8 cellular contexts compared by ENCODE assay signal in the genomic region with DNA sequence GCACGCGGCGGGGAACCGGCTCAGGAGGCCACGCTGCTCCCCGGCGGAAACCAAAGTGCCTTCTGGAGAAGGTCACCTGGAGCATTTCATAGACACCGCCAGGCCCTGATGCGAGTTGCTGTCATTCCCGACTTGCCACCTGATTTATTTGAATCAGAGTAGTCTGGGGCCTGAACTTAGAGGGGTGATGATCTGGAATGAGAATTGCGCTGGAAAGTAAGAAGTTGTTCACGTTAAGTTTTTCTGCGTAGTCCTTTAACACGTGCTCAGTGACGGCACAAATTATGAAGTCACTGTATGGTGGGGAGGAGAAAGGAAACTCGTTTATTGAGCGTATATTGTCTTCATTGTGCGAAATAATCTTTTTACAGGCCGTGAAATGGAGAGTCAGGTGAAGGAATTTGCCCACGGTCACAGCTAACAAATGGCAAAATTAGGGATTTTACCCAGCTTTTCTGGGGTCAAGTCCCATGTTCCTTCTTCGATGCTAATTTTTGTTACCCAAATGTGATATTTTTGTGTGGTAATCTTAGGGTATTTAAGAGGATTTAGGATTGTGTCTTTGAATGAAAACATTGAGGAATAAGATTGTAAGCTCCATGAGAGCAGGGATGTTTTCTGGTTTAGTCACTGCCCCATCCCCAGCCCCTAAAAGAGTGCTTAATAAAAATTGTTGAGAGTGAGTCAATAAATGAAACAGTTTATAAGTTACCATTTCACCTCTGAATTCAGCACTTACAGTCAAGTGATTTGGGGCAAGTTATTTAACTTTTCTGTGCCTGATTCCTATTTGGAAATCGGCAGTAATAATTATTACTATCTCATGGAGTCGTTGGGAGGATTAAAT. TPM values are rescaled to one million over a fixed set of nuclear protein-coding genes. Genes with fewer than 3 reads are reported as not detected.
DNase-seq lines count a peak whose midpoint lies in the region; ATAC-seq lines count a peak whose summit lies in the region.

No MANE protein-coding gene starts in this region.

- peak; percentile 50 for DNase-seq in EL
- no peak for DNase-seq in T-helper 2 cell treated with Interferon-gamma antibody and Interleukin-4, amounts not matched to agents 5 μg/mL and 100 μg/mL, for 36 hours (ENCODE audit: low spot score)
- DNase-seq in epithelial cell of prostate (ENCODE audit: low read depth, low spot score): no peak
- peak; percentile 30 for DNase-seq in myocyte (ENCODE audit: low read depth)
- no peak for DNase-seq in GM19238 (ENCODE audit: insufficient read length, low spot score)
- no peak for DNase-seq in germinal center (ENCODE audit: low spot score)

- ATAC-seq in HG02981 (IDR thresholded peaks at IDR 0.05; ENCODE audit: unreplicated experiment) (peak; percentile 9), HG03025 (IDR thresholded peaks at IDR 0.05; ENCODE audit: low FRiP score, unreplicated experiment) (no peak)

- peaks cover 2% of the 10 kb centered on the region for H3K27me3 Mint-ChIP-seq in T-helper 2 cell treated with Interferon-gamma antibody and Interleukin-4, amounts not matched to agents 5 μg/mL and 100 μg/mL, for 36 hours (ENCODE audit: low read depth)

- peaks cover 33% of the 10 kb centered on the region for H3K36me3 Mint-ChIP-seq in T-helper 2 cell treated with Interferon-gamma antibody and Interleukin-4, amounts not matched to agents 5 μg/mL and 100 μg/mL, for 36 hours (ENCODE audit: low read depth)

- H3K27ac Mint-ChIP-seq in T-helper 2 cell treated with Interferon-gamma antibody and Interleukin-4, amounts not matched to agents 5 μg/mL and 100 μg/mL, for 36 hours: peak overlapping the region; percentile 99

- peak overlapping the region; percentile 82 for H3K27ac ChIP-seq in epithelial cell of prostate

- H3K9me3 Mint-ChIP-seq in T-helper 2 cell treated with Interferon-gamma antibody and Interleukin-4, amounts not matched to agents 5 μg/mL and 100 μg/mL, for 36 hours: no peaks in the 10 kb centered on the region

- peak overlapping the region; percentile 92 for H3K4me3 Mint-ChIP-seq in T-helper 2 cell treated with Interferon-gamma antibody and Interleukin-4, amounts not matched to agents 5 μg/mL and 100 μg/mL, for 36 hours

- peaks cover 43% of the 10 kb centered on the region for H3K4me1 Mint-ChIP-seq in T-helper 2 cell treated with Interferon-gamma antibody and Interleukin-4, amounts not matched to agents 5 μg/mL and 100 μg/mL, for 36 hours (ENCODE audit: low read depth)

RNA-seq across cellular contexts. Expression of gene NBL1, which starts 46.4 kb away (rescaled TPM):
- total RNA-seq in myocyte: 4.3 and 5.3 TPM in 2 replicates
- polyA plus RNA-seq in myocyte (2012): 70.5 TPM

Comparison
In these comparisons a context has a peak if more than half of its experiments do, and no peak if none do; other contexts are left out.
1. DNase-seq: peak in EL (single experiment) and myocyte (single experiment); none in T-helper 2 cell treated with Interferon-gamma antibody and Interleukin-4, amounts not matched to agents 5 μg/mL and 100 μg/mL, for 36 hours (single experiment), epithelial cell of prostate (single experiment), GM19238 (single experiment) and germinal center (single experiment).